In the genomic region with DNA sequence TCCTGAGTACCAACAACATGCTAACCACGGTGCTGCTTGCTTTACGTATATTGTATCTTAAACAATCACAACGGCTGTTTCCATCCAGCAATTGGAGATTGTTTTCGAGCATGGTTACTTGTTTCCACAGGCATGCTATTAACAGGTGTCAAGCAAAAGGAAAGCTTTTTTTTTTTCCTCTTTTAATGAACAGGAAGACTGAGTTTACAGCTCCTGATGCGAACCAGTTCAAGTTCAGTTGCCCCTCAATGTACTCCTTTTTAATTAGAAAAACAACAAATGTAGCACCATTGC, we compare ENCODE assay signal across 17 cellular contexts.
DNase-seq lines count a peak whose midpoint lies in the region; ATAC-seq and TF ChIP-seq lines count a peak whose summit lies in the region.
"Had no signal": no experiment of that assay in that cellular context is flagged by ENCODE, and none has a peak within 500 bp of the region (broad histone marks: within the 10 kb centered on the region; RNA-seq: fewer than 3 reads in every experiment).

No MANE protein-coding gene starts in this region.

- no peak overlapping the region for H2AFZ ChIP-seq in neural cell (ENCODE audit: low read depth, low read length)

- H3K27ac Mint-ChIP-seq in T-helper 17 cell: no peak overlapping the region
- H3K27ac Mint-ChIP-seq in stimulated activated naive CD8-positive, alpha-beta T cell treated with anti-CD3 and anti-CD28 coated beads, Interleukin-15, amount 100 ng/mL, for 72 hours: no peak overlapping the region
- H3K27ac Mint-ChIP-seq: activated CD4-positive, alpha-beta T cell treated with anti-CD3 and anti-CD28 coated beads for 36 hours; activated naive CD4-positive, alpha-beta T cell treated with anti-CD3 and anti-CD28 coated beads, Interleukin-2, amount 50 U/mL, for 24 hours; natural killer cell had no signal

- no peak overlapping the region; the same call in 1 of the 2 replicates for H3K4me3 ChIP-seq in DOHH2 (ENCODE audit: low read length)
- peak overlapping the region; percentile 11; the same call in 1 of the 2 replicates for H3K4me3 ChIP-seq in Jurkat, Clone E6-1 (ENCODE audit: low read length)
- no peak overlapping the region for H3K4me3 ChIP-seq in neural cell (ENCODE audit: low read length)
- H3K4me3 ChIP-seq: gastroesophageal sphincter, lung, SK-N-MC, testis had no signal

- peaks cover 20% of the 10 kb centered on the region for H3K27me3 Mint-ChIP-seq in T-helper 17 cell
- no peaks in the 10 kb centered on the region for H3K27me3 Mint-ChIP-seq in stimulated activated naive CD8-positive, alpha-beta T cell treated with anti-CD3 and anti-CD28 coated beads, Interleukin-15, amount 100 ng/mL, for 72 hours

- no peak overlapping the region for H3K9ac ChIP-seq in neural cell (ENCODE audit: low read length)

- H3K9me2 ChIP-seq in DOHH2 (replicated peaks; ENCODE audit: control insufficient read depth, low read length): no peaks in the 10 kb centered on the region
- no peaks in the 10 kb centered on the region for H3K9me2 ChIP-seq in neural cell (ENCODE audit: insufficient read depth, low read length)

- no peaks in the 10 kb centered on the region for H3K36me3 Mint-ChIP-seq in T-helper 17 cell (ENCODE audit: low read depth)
- H3K36me3 Mint-ChIP-seq: activated naive CD4-positive, alpha-beta T cell treated with anti-CD3 and anti-CD28 coated beads, Interleukin-2, amount 50 U/mL, for 24 hours; natural killer cell had no signal

- TF ChIP-seq RAD21 in neural cell (conservative IDR thresholded peaks at IDR 0.05): peak; percentile 6

- DNase-seq in Jurkat, Clone E6-1 (ENCODE audit: low read depth, low spot score): no peak
- DNase-seq in T-helper 17 cell (no peak), NCI-H526 treated with DMSO at 0.1 percent for 48 hours (lab: John Stamatoyannopoulos, UW) (no peak), DMS79 treated with DMSO at 0.1 percent for 48 hours (lab: John Stamatoyannopoulos, UW) (no peak)
- no peak for DNase-seq in stimulated activated naive CD8-positive, alpha-beta T cell treated with anti-CD3 and anti-CD28 coated beads, Interleukin-15, amount 100 ng/mL, for 72 hours
- DNase-seq: effector CD4-positive, alpha-beta T cell; natural killer cell had no signal

- TF ChIP-seq CTCF in DOHH2 (IDR thresholded peaks at IDR 0.05; ENCODE audit: low read depth, low read length, poor library complexity, severe bottlenecking) (peak; percentile 6), neural cell (IDR thresholded peaks at IDR 0.05; ENCODE audit: poor library complexity, severe bottlenecking) (peak; percentile 32)

- peaks cover 4% of the 10 kb centered on the region for H3K4me1 ChIP-seq in DOHH2 (ENCODE audit: control insufficient read depth, low read length)
- H3K4me1 ChIP-seq: testis had no signal

- peak overlapping the region; percentile 7 for H3K4me3 Mint-ChIP-seq in T-helper 17 cell
- H3K4me3 Mint-ChIP-seq in stimulated activated naive CD8-positive, alpha-beta T cell treated with anti-CD3 and anti-CD28 coated beads, Interleukin-15, amount 100 ng/mL, for 72 hours: no peak overlapping the region
- H3K4me3 Mint-ChIP-seq: activated CD4-positive, alpha-beta T cell treated with anti-CD3 and anti-CD28 coated beads for 36 hours; activated naive CD4-positive, alpha-beta T cell treated with anti-CD3 and anti-CD28 coated beads, Interleukin-2, amount 50 U/mL, for 24 hours; natural killer cell had no signal

- ATAC-seq in T-helper 17 cell (no peak), GM18873 (IDR thresholded peaks at IDR 0.05; ENCODE audit: low FRiP score, unreplicated experiment) (no peak)
- ATAC-seq in stimulated activated naive CD8-positive, alpha-beta T cell treated with anti-CD3 and anti-CD28 coated beads, Interleukin-15, amount 100 ng/mL, for 72 hours: no peak

- peaks cover 3% of the 10 kb centered on the region for H3K4me1 Mint-ChIP-seq in T-helper 17 cell
- no peaks in the 10 kb centered on the region for H3K4me1 Mint-ChIP-seq in stimulated activated naive CD8-positive, alpha-beta T cell treated with anti-CD3 and anti-CD28 coated beads, Interleukin-15, amount 100 ng/mL, for 72 hours

- peaks cover 0 to 4% of the 10 kb centered on the region in 2 donors for H3K9me3 Mint-ChIP-seq in stimulated activated naive CD8-positive, alpha-beta T cell treated with anti-CD3 and anti-CD28 coated beads, Interleukin-15, amount 100 ng/mL, for 72 hours
- H3K9me3 Mint-ChIP-seq: activated naive CD4-positive, alpha-beta T cell treated with anti-CD3 and anti-CD28 coated beads, Interleukin-2, amount 50 U/mL, for 24 hours; natural killer cell had no signal

- H3K27ac ChIP-seq in DOHH2 (ENCODE audit: low read depth, low read length) (no peak overlapping the region), neural cell (ENCODE audit: low read length) (no peak overlapping the region)
- H3K27ac ChIP-seq: gastroesophageal sphincter, HL-60, SK-N-MC, testis had no signal

- no peaks in the 10 kb centered on the region for H3K79me2 ChIP-seq in DOHH2 (ENCODE audit: control insufficient read depth, low read length)
- no peaks in the 10 kb centered on the region for H3K79me2 ChIP-seq in neural cell (replicated peaks; ENCODE audit: insufficient read depth, low read length)

- H4K20me1 ChIP-seq in DOHH2 (ENCODE audit: control insufficient read depth, insufficient read depth, low read depth, low read length) (no peaks in the 10 kb centered on the region), neural cell (ENCODE audit: insufficient read depth) (no peaks in the 10 kb centered on the region)

- H3K9me3 ChIP-seq in DOHH2 (ENCODE audit: control insufficient read depth, insufficient read depth, low read length) (no peaks in the 10 kb centered on the region), T-helper 17 cell (ENCODE audit: control insufficient read depth, low read length, poor library complexity, severe bottlenecking) (no peaks in the 10 kb centered on the region), neural cell (ENCODE audit: low read length) (peaks cover 9% of the 10 kb centered on the region)
- H3K9me3 ChIP-seq: testis had no signal

- H3K27me3 ChIP-seq in DOHH2 (ENCODE audit: control insufficient read depth, low read length) (0 out of 2 replicates have a peak, but pooled peaks cover 8% of the 10 kb centered on the region), neural cell (ENCODE audit: insufficient read depth, low read depth, low read length) (no peaks in the 10 kb centered on the region)
- H3K27me3 ChIP-seq: gastroesophageal sphincter, testis had no signal

- H3F3A ChIP-seq in DOHH2 (ENCODE audit: control insufficient read depth, insufficient read depth): no peaks in the 10 kb centered on the region
- H3F3A ChIP-seq in neural cell (ENCODE audit: insufficient read depth, low read length, poor library complexity, severe bottlenecking): no peaks in the 10 kb centered on the region

- H3K36me3 ChIP-seq in DOHH2 (ENCODE audit: control insufficient read depth, low read length) (no peaks in the 10 kb centered on the region), neural cell (ENCODE audit: insufficient read depth, low read length) (no peaks in the 10 kb centered on the region)
- H3K36me3 ChIP-seq: gastroesophageal sphincter had no signal

- no peak for TF ChIP-seq EP300 in neural cell (conservative IDR thresholded peaks at IDR 0.05; ENCODE audit: poor library complexity, severe bottlenecking)

- H3K4me2 ChIP-seq in DOHH2 (ENCODE audit: low read length) (peak overlapping the region; percentile 48; the same call in 1 of the 2 replicates), neural cell (ENCODE audit: low read length) (no peak overlapping the region)

TF ChIP-seq in neural cell, 6 proteins besides CTCF, POLR2A, EP300 and RAD21:
- TF ChIP-seq SMC3 (conservative IDR thresholded peaks at IDR 0.05; ENCODE audit: poor library complexity) (peak; percentile 44), POLR2AphosphoS5 (IDR thresholded peaks at IDR 0.05) (no peak)
